20 cellular contexts compared by ENCODE assay signal in genomic region chr19:6556043-6556449, GRCh38. TPM values are rescaled to one million over a fixed set of nuclear protein-coding genes. Genes with fewer than 3 reads are reported as not detected.
DNase-seq lines count a peak whose midpoint lies in the region; ATAC-seq and TF ChIP-seq lines count a peak whose summit lies in the region.
"Had no signal": no experiment of that assay in that cellular context is flagged by ENCODE, and none has a peak within 500 bp of the region (broad histone marks: within the 10 kb centered on the region; RNA-seq: fewer than 3 reads in every experiment).

No MANE protein-coding gene starts in this region.

- H3K27me3 ChIP-seq in OCI-LY3 (ENCODE audit: low read depth, low read length): peaks cover 3% of the 10 kb centered on the region; the same call in 1 of the 2 replicates
- H3K27me3 ChIP-seq in neural progenitor cell: no peaks in the 10 kb centered on the region
- no peaks in the 10 kb centered on the region for H3K27me3 ChIP-seq in naive thymus-derived CD4-positive, alpha-beta T cell (ENCODE audit: control insufficient read depth in 2 of 2, insufficient read depth in 2 of 2, low read length in 2 of 2)
- H3K27me3 ChIP-seq: MG63 had no signal

- H4K20me1 ChIP-seq in OCI-LY3 (ENCODE audit: insufficient read depth, low read length): no peaks in the 10 kb centered on the region
- H4K20me1 ChIP-seq in neural progenitor cell (ENCODE audit: low read depth): no peaks in the 10 kb centered on the region

- H3F3A ChIP-seq in neural progenitor cell (ENCODE audit: low read depth): peaks cover 4% of the 10 kb centered on the region

- H3K4me1 ChIP-seq in OCI-LY3 (ENCODE audit: low read length) (peaks cover 50% of the 10 kb centered on the region), neural progenitor cell (peaks cover 4% of the 10 kb centered on the region)
- H3K4me1 ChIP-seq in naive thymus-derived CD4-positive, alpha-beta T cell (ENCODE audit: control insufficient read depth in 2 of 2, insufficient read depth in 2 of 2, low read length in 2 of 2): peaks cover 11 to 14% of the 10 kb centered on the region in 2 donors

- H3K4me3 Mint-ChIP-seq in CD14-positive monocyte (no peak overlapping the region), neural progenitor cell (no peak overlapping the region)
- H3K4me3 Mint-ChIP-seq in naive thymus-derived CD4-positive, alpha-beta T cell: no peak overlapping the region
- H3K4me3 Mint-ChIP-seq: T-cell had no signal

- no peaks in the 10 kb centered on the region for H3K36me3 ChIP-seq in OCI-LY3 (replicated peaks; ENCODE audit: low read depth, low read length)
- H3K36me3 ChIP-seq in neural progenitor cell: no peaks in the 10 kb centered on the region
- H3K36me3 ChIP-seq in naive thymus-derived CD4-positive, alpha-beta T cell (ENCODE audit: control insufficient read depth in 2 of 3, insufficient read depth in 3 of 3, low read length in 3 of 3): no peaks in the 10 kb centered on the region
- H3K36me3 ChIP-seq: MG63 had no signal

- H2AFZ ChIP-seq in OCI-LY3 (ENCODE audit: low read depth, low read length) (no peak overlapping the region), neural progenitor cell (replicated peaks) (peak overlapping the region; percentile 73)

- TF ChIP-seq CTCF in CD14-positive monocyte (IDR thresholded peaks at IDR 0.05): peak; percentile 39
- no peak for TF ChIP-seq CTCF in GM12865 (IDR thresholded peaks at IDR 0.05; ENCODE audit: insufficient read depth, low read depth, low read length, missing control alignments)
- no peak for TF ChIP-seq CTCF in OCI-LY3 (IDR thresholded peaks at IDR 0.05; ENCODE audit: low read depth, low read length)
- TF ChIP-seq CTCF in neural progenitor cell (IDR thresholded peaks at IDR 0.05): no peak

- H3K27me3 Mint-ChIP-seq in CD14-positive monocyte (ENCODE audit: low read depth in 3 of 3): peaks cover 9 to 28% (median 12%) of the 10 kb centered on the region in 3 donors
- peaks cover 8% of the 10 kb centered on the region for H3K27me3 Mint-ChIP-seq in neural progenitor cell (ENCODE audit: insufficient read depth, low read depth)
- peaks cover 0 to 3% (median 0%) of the 10 kb centered on the region in 5 donors for H3K27me3 Mint-ChIP-seq in naive thymus-derived CD4-positive, alpha-beta T cell
- H3K27me3 Mint-ChIP-seq: T-cell had no signal

- H3K9ac ChIP-seq in OCI-LY3 (ENCODE audit: low read length) (peak overlapping the region; percentile 21; the same call in 1 of the 2 replicates), neural progenitor cell (no peak overlapping the region)

- H3K4me1 Mint-ChIP-seq in CD14-positive monocyte: peaks cover 2% of the 10 kb centered on the region
- H3K4me1 Mint-ChIP-seq in neural progenitor cell: peaks cover 2% of the 10 kb centered on the region
- H3K4me1 Mint-ChIP-seq in naive thymus-derived CD4-positive, alpha-beta T cell: peaks cover 0 to 11% (median 6%) of the 10 kb centered on the region in 7 donors

- POLR2A ChIA-PET in naive thymus-derived CD4-positive, alpha-beta T cell (lab: Charles Lee): no interaction called here

- peak overlapping the region; percentile 26; the same call in 1 of the 2 replicates for H3K27ac ChIP-seq in OCI-LY3 (ENCODE audit: low read length)
- no peak overlapping the region for H3K27ac ChIP-seq in neural progenitor cell
- H3K27ac ChIP-seq in naive thymus-derived CD4-positive, alpha-beta T cell (ENCODE audit: low read depth, low read length): no peak overlapping the region
- H3K27ac ChIP-seq: RWPE1 had no signal

- H3K9me3 ChIP-seq in OCI-LY3 (ENCODE audit: insufficient read depth, low read length) (no peaks in the 10 kb centered on the region), neural progenitor cell (ENCODE audit: low read depth) (no peaks in the 10 kb centered on the region)
- H3K9me3 ChIP-seq in naive thymus-derived CD4-positive, alpha-beta T cell (ENCODE audit: control insufficient read depth in 2 of 3, low read length in 3 of 3): no peaks in the 10 kb centered on the region
- H3K9me3 ChIP-seq: MG63 had no signal

- H3K9me3 Mint-ChIP-seq in CD14-positive monocyte (peaks cover 0 to 3% (median 0%) of the 10 kb centered on the region in 7 donors), neural progenitor cell (no peaks in the 10 kb centered on the region)
- no peaks in the 10 kb centered on the region for H3K9me3 Mint-ChIP-seq in naive thymus-derived CD4-positive, alpha-beta T cell
- H3K9me3 Mint-ChIP-seq: T-cell had no signal

- no peak for ATAC-seq in naive thymus-derived CD4-positive, alpha-beta T cell
- ATAC-seq: Panc1, T-cell had no signal

- H3K4me2 ChIP-seq in OCI-LY3 (ENCODE audit: low read length): peak overlapping the region; percentile 76
- no peak overlapping the region for H3K4me2 ChIP-seq in neural progenitor cell

- H3K4me3 ChIP-seq in GM12865 (ENCODE audit: low read depth, low read length) (peak overlapping the region; percentile 20), OCI-LY3 (ENCODE audit: low read length) (peak overlapping the region; percentile 55), neural progenitor cell (no peak overlapping the region)
- no peak overlapping the region for H3K4me3 ChIP-seq in naive thymus-derived CD4-positive, alpha-beta T cell (ENCODE audit: low read length)
- H3K4me3 ChIP-seq: MG63 had no signal

- DNase-seq in CD14-positive monocyte (ENCODE audit: low spot score) (no peak), GM12865 (ENCODE audit: low read depth) (no peak), neural progenitor cell (ENCODE audit: low spot score) (no peak), activated gamma-delta T cell (lab: John Stamatoyannopoulos, UW) (no peak), NCI-H1417 treated with DMSO at 0.1 percent for 48 hours (lab: John Stamatoyannopoulos, UW) (no peak)
- DNase-seq in naive thymus-derived CD4-positive, alpha-beta T cell: no peak
- DNase-seq: MG63; NCI-H1694; NCI-H2029 treated with DMSO at 0.1 percent for 48 hours; NCI-H446 treated with DMSO at 0.1 percent for 48 hours; NCI-H526; NCI-H82; NK-92 treated with Interleukin-12 subunit alpha and Interleukin-12 subunit beta, amount 100 ng/mL, for 24 hours; SHP77 treated with DMSO at 0.1 percent for 48 hours; T-cell had no signal

- H3K79me2 ChIP-seq in OCI-LY3 (ENCODE audit: low read length) (no peaks in the 10 kb centered on the region), neural progenitor cell (ENCODE audit: low read depth) (no peaks in the 10 kb centered on the region)

- H3K27ac Mint-ChIP-seq in CD14-positive monocyte (no peak overlapping the region), neural progenitor cell (no peak overlapping the region)
- no peak overlapping the region for H3K27ac Mint-ChIP-seq in naive thymus-derived CD4-positive, alpha-beta T cell
- H3K27ac Mint-ChIP-seq: T-cell had no signal

- CTCF ChIA-PET in naive thymus-derived CD4-positive, alpha-beta T cell (lab: Charles Lee): no interaction called here

- intact Hi-C loops in CD14-positive monocyte (cut with micrococcal nuclease): no loop called here
- intact Hi-C loops in naive thymus-derived CD4-positive, alpha-beta T cell (cut with micrococcal nuclease): no loop called here

- H3K36me3 Mint-ChIP-seq in CD14-positive monocyte (no peaks in the 10 kb centered on the region), neural progenitor cell (no peaks in the 10 kb centered on the region)
- H3K36me3 Mint-ChIP-seq in naive thymus-derived CD4-positive, alpha-beta T cell: no peaks in the 10 kb centered on the region
- H3K36me3 Mint-ChIP-seq: T-cell had no signal

RNA-seq across cellular contexts. Expression of gene TNFSF9, which starts 25.2 kb away (rescaled TPM):
- 1 to 10 TPM; 4.3 to 4.9 TPM for polyA plus RNA-seq in CD14-positive monocyte
- total RNA-seq in neural progenitor cell (ENCODE audit: low replicate concordance): 0.28 and 1.7 TPM in 2 replicates
- total RNA-seq in naive thymus-derived CD4-positive, alpha-beta T cell: 1 to 10 TPM in 3 of 5 experiments, under 1 TPM in 1, not detected in 1; 0.38 to 3.9 (median 3.0) TPM
- polyA plus RNA-seq in naive thymus-derived CD4-positive, alpha-beta T cell: not detected

RNA-seq across cellular contexts. Expression of gene CD70, which starts 34.9 kb away (rescaled TPM):
- not detected for polyA plus RNA-seq in CD14-positive monocyte
- 1.2 TPM in 1 of 2 replicates, not detected in the other for total RNA-seq in neural progenitor cell (ENCODE audit: low replicate concordance)
- 10 to 100 TPM in 1 of 5 experiments, 1 to 10 TPM in 1, not detected in 3; 1.2 to 39.6 TPM for total RNA-seq in naive thymus-derived CD4-positive, alpha-beta T cell
- not detected for polyA plus RNA-seq in naive thymus-derived CD4-positive, alpha-beta T cell
- total RNA-seq: HT-29 had no signal

RNA-seq across cellular contexts. Expression of gene TUBB4A, which starts 53.9 kb away (rescaled TPM):
- not detected for polyA plus RNA-seq in CD14-positive monocyte
- total RNA-seq in neural progenitor cell (ENCODE audit: low replicate concordance): 2.4 and 7.3 TPM in 2 replicates
- total RNA-seq in naive thymus-derived CD4-positive, alpha-beta T cell: 1 to 10 TPM; 1.5 to 7.6 (median 2.6) TPM
- 1 to 10 TPM; 1.5 to 4.5 TPM for polyA plus RNA-seq in naive thymus-derived CD4-positive, alpha-beta T cell
- total RNA-seq: HT-29, LHCN-M2 had no signal

Comparison
In these comparisons a context has a peak if more than half of its experiments do, and no peak if none do; other contexts are left out.
1. H3K4me3 ChIP-seq: peak in GM12865 (single experiment) and OCI-LY3 (single experiment); none in neural progenitor cell (single experiment) and naive thymus-derived CD4-positive, alpha-beta T cell (single experiment).